In genomic region chr11:2768471-2769408, GRCh38 we compare ENCODE assay signal across 11 cellular contexts.
DNase-seq lines count a peak whose midpoint lies in the region; ATAC-seq and TF ChIP-seq lines count a peak whose summit lies in the region.
"Had no signal": no experiment of that assay in that cellular context is flagged by ENCODE, and none has a peak within 500 bp of the region (broad histone marks: within the 10 kb centered on the region; RNA-seq: fewer than 3 reads in every experiment).

No MANE protein-coding gene starts in this region.

- no peaks in the 10 kb centered on the region for H3K9me3 Mint-ChIP-seq in activated CD4-positive, alpha-beta memory T cell treated with anti-CD3 and anti-CD28 coated beads, Interleukin-2, amount 10 ng/mL, durations not matched to agents 7 days and 5 days

- peaks cover 6% of the 10 kb centered on the region for H3K27me3 Mint-ChIP-seq in activated CD4-positive, alpha-beta memory T cell treated with anti-CD3 and anti-CD28 coated beads, Interleukin-2, amount 10 ng/mL, durations not matched to agents 7 days and 5 days

- no peak overlapping the region for H3K4me3 Mint-ChIP-seq in activated CD4-positive, alpha-beta memory T cell treated with anti-CD3 and anti-CD28 coated beads, Interleukin-2, amount 10 ng/mL, durations not matched to agents 7 days and 5 days
- H3K4me3 Mint-ChIP-seq: brain had no signal

- H3K4me1 ChIP-seq in HEK293 (ENCODE audit: control insufficient read depth, insufficient read depth, low read length) = no peaks in the 10 kb centered on the region

- ATAC-seq in GM18519 (IDR thresholded peaks at IDR 0.05; ENCODE audit: low FRiP score, unreplicated experiment) = no peak
- ATAC-seq: left colon had no signal

- no peaks in the 10 kb centered on the region for H3K36me3 Mint-ChIP-seq in activated CD4-positive, alpha-beta memory T cell treated with anti-CD3 and anti-CD28 coated beads, Interleukin-2, amount 10 ng/mL, durations not matched to agents 7 days and 5 days (ENCODE audit: low read depth)
- H3K36me3 Mint-ChIP-seq: brain had no signal

- CTCF ChIA-PET in HEK293 (lab: Yijun Ruan, JAX) = interaction anchor here (0.6 kb wide), 1 partner anchor 124 kb away, joined by 3 read pairs; no protein-coding TSS in a partner anchor
- CTCF ChIA-PET in activated CD4-positive, alpha-beta memory T cell treated with anti-CD3 and anti-CD28 coated beads, Interleukin-2, amount 10 ng/mL, durations not matched to agents 7 days and 5 days (lab: Charles Lee) = no interaction called here

- POLR2A ChIA-PET in HEK293 (lab: Yijun Ruan, JAX) = no interaction called here
- POLR2A ChIA-PET in activated CD4-positive, alpha-beta memory T cell treated with anti-CD3 and anti-CD28 coated beads, Interleukin-2, amount 10 ng/mL, durations not matched to agents 7 days and 5 days (lab: Charles Lee) = no interaction called here

- H3K4me1 Mint-ChIP-seq in activated CD4-positive, alpha-beta memory T cell treated with anti-CD3 and anti-CD28 coated beads, Interleukin-2, amount 10 ng/mL, durations not matched to agents 7 days and 5 days = peaks cover 5% of the 10 kb centered on the region

- TF ChIP-seq CTCF in HEK293 (tag by site-specific recombination; IDR thresholded peaks at IDR 0.05) = no peak

- DNase-seq in activated CD4-positive, alpha-beta memory T cell treated with anti-CD3 and anti-CD28 coated beads, Interleukin-2, amount 10 ng/mL, durations not matched to agents 7 days and 5 days = peak; percentile 15
- peak; percentile 20 for DNase-seq in fibroblast of the conjunctiva (ENCODE audit: low read depth)
- peak; percentile 48 for DNase-seq in skeletal muscle cell (ENCODE audit: low read depth)
- DNase-seq in OCI-M2 (lab: John Stamatoyannopoulos, UW; ENCODE audit: unreplicated experiment) = no peak
- no peak for DNase-seq in NCI-H345 treated with DMSO at 0.1 percent for 48 hours (lab: John Stamatoyannopoulos, UW; ENCODE audit: unreplicated experiment)
- DNase-seq in effector CD4-positive, alpha-beta T cell = no peak
- DNase-seq: left colon had no signal

- no peaks in the 10 kb centered on the region for H3K36me3 ChIP-seq in HEK293 (ENCODE audit: control insufficient read depth in 2 of 2, insufficient read depth in 1 of 2, low read length in 2 of 2)

- H3K27ac Mint-ChIP-seq in activated CD4-positive, alpha-beta memory T cell treated with anti-CD3 and anti-CD28 coated beads, Interleukin-2, amount 10 ng/mL, durations not matched to agents 7 days and 5 days = no peak overlapping the region

- no peaks in the 10 kb centered on the region for H3K9me3 ChIP-seq in HEK293 (ENCODE audit: control insufficient read depth, insufficient read depth, low read depth, low read length)

- no peak overlapping the region for H3K27ac ChIP-seq in HEK293 (ENCODE audit: extremely low read depth, low read depth, low read length)
- H3K27ac ChIP-seq: HL-60 had no signal

- no peak overlapping the region for H3K4me3 ChIP-seq in HEK293 (ENCODE audit: low read depth, low read length)
- H3K4me3 ChIP-seq in skeletal muscle cell (ENCODE audit: low read depth, low read length) = no peak overlapping the region

TF ChIP-seq in HEK293, 187 proteins besides CTCF, POLR2A, EP300 and RAD21:
- TF ChIP-seq PATZ1 (tag by site-specific recombination; IDR thresholded peaks at IDR 0.05) = peak; percentile 57
- no peak for TF ChIP-seq KLF16 (tag by site-specific recombination; IDR thresholded peaks at IDR 0.05)
- TF ChIP-seq GLIS2 (tag by site-specific recombination; IDR thresholded peaks at IDR 0.05) = peak; percentile 27; the same call in 1 of the 2 replicates
- no peak for TF ChIP-seq KLF10 (tag by site-specific recombination; IDR thresholded peaks at IDR 0.05)
- TF ChIP-seq, protein P1, sequence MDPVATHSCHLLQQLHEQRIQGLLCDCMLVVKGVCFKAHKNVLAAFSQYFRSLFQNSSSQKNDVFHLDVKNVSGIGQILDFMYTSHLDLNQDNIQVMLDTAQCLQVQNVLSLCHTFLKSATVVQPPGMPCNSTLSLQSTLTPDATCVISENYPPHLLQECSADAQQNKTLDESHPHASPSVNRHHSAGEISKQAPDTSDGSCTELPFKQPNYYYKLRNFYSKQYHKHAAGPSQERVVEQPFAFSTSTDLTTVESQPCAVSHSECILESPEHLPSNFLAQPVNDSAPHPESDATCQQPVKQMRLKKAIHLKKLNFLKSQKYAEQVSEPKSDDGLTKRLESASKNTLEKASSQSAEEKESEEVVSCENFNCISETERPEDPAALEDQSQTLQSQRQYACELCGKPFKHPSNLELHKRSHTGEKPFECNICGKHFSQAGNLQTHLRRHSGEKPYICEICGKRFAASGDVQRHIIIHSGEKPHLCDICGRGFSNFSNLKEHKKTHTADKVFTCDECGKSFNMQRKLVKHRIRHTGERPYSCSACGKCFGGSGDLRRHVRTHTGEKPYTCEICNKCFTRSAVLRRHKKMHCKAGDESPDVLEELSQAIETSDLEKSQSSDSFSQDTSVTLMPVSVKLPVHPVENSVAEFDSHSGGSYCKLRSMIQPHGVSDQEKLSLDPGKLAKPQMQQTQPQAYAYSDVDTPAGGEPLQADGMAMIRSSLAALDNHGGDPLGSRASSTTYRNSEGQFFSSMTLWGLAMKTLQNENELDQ (tag by site-specific recombination; IDR thresholded peaks at IDR 0.05; ENCODE audit: low read depth) = no peak
- TF ChIP-seq OVOL3 (tag by site-specific recombination; IDR thresholded peaks at IDR 0.05) = no peak
- TF ChIP-seq ZNF585B (tag by site-specific recombination; IDR thresholded peaks at IDR 0.05) = peak; percentile 48
- 0 out of 2 replicates have a peak, but pooled peaks have one; percentile 22 for TF ChIP-seq ZNF600 (tag by site-specific recombination; IDR thresholded peaks at IDR 0.05)
- TF ChIP-seq, protein P2, sequence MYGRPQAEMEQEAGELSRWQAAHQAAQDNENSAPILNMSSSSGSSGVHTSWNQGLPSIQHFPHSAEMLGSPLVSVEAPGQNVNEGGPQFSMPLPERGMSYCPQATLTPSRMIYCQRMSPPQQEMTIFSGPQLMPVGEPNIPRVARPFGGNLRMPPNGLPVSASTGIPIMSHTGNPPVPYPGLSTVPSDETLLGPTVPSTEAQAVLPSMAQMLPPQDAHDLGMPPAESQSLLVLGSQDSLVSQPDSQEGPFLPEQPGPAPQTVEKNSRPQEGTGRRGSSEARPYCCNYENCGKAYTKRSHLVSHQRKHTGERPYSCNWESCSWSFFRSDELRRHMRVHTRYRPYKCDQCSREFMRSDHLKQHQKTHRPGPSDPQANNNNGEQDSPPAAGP (tag by site-specific recombination; IDR thresholded peaks at IDR 0.05) = peak; percentile 63; the same call in 1 of the 2 replicates
TF ChIP-seq in HEK293: peak in this region for 5.

Comparison
In these comparisons a context has a peak if more than half of its experiments do, and no peak if none do; other contexts are left out.
1. DNase-seq: peak in activated CD4-positive, alpha-beta memory T cell treated with anti-CD3 and anti-CD28 coated beads, Interleukin-2, amount 10 ng/mL, durations not matched to agents 7 days and 5 days (single experiment), fibroblast of the conjunctiva (single experiment) and skeletal muscle cell (single experiment); none in OCI-M2 (single experiment), NCI-H345 treated with DMSO at 0.1 percent for 48 hours (single experiment) and effector CD4-positive, alpha-beta T cell (single experiment).